23 cellular contexts compared by ENCODE assay signal in genomic region chr1:238119060-238119459, GRCh38.
"Had no signal": no experiment of that assay in that cellular context is flagged by ENCODE, and none has a peak within 500 bp of the region (broad histone marks: within the 10 kb centered on the region; RNA-seq: fewer than 3 reads in every experiment).

No MANE protein-coding gene starts in this region.

- H3K4me3 ChIP-seq: heart right ventricle, ovary, right lobe of liver, testis had no signal

- FAIRE-seq: bronchial epithelial cell, small intestine had no signal

- ATAC-seq: activated CD4-positive, alpha-beta T cell treated with anti-CD3 and anti-CD28 coated beads for 36 hours; activated naive CD4-positive, alpha-beta T cell treated with anti-CD3 and anti-CD28 coated beads, Interleukin-2, amount 50 U/mL, for 72 hours; esophagus mucosa; heart right ventricle; left cardiac atrium; naive thymus-derived CD8-positive, alpha-beta T cell; WTC11 had no signal

- H3K9me3 ChIP-seq: ovary, right lobe of liver, testis had no signal

- H3K36me3 ChIP-seq: heart right ventricle, ovary, right lobe of liver had no signal

- H3K4me1 ChIP-seq: heart right ventricle, right lobe of liver, testis had no signal

- H3K27me3 Mint-ChIP-seq: activated CD4-positive, alpha-beta T cell treated with anti-CD3 and anti-CD28 coated beads for 36 hours; naive thymus-derived CD8-positive, alpha-beta T cell; type B pancreatic cell had no signal

- H3K27me3 ChIP-seq: heart right ventricle, ovary, right lobe of liver, testis had no signal

- H3K27ac ChIP-seq: heart right ventricle, ovary, right lobe of liver, testis had no signal

- H3K4me3 Mint-ChIP-seq: activated CD4-positive, alpha-beta T cell treated with anti-CD3 and anti-CD28 coated beads for 36 hours; activated T-helper 1 cell treated with anti-CD3 and anti-CD28 coated beads, Interleukin-12 subunit alpha, Interleukin-12 subunit beta, Interleukin-2, Interleukin-4 antibody, amounts not matched to agents 30 ng/mL and 10 ng/mL and 1 ng/mL, durations not matched to agents 14 hours and 24 hours and 36 hours; naive thymus-derived CD8-positive, alpha-beta T cell; type B pancreatic cell; WTC11 had no signal

- H3K4me1 Mint-ChIP-seq: activated CD4-positive, alpha-beta T cell treated with anti-CD3 and anti-CD28 coated beads for 36 hours; naive thymus-derived CD8-positive, alpha-beta T cell had no signal

- H3K36me3 Mint-ChIP-seq: activated naive CD4-positive, alpha-beta T cell treated with anti-CD3 and anti-CD28 coated beads, Interleukin-2, amount 50 U/mL, for 72 hours; naive thymus-derived CD8-positive, alpha-beta T cell; type B pancreatic cell; WTC11 had no signal

- H3K27ac Mint-ChIP-seq: activated CD4-positive, alpha-beta T cell treated with anti-CD3 and anti-CD28 coated beads for 36 hours; activated naive CD4-positive, alpha-beta T cell treated with anti-CD3 and anti-CD28 coated beads, Interleukin-2, amount 50 U/mL, for 72 hours; activated T-helper 1 cell treated with anti-CD3 and anti-CD28 coated beads, Interleukin-12 subunit alpha, Interleukin-12 subunit beta, Interleukin-2, Interleukin-4 antibody, amounts not matched to agents 30 ng/mL and 10 ng/mL and 1 ng/mL, durations not matched to agents 14 hours and 24 hours and 36 hours; naive thymus-derived CD8-positive, alpha-beta T cell; type B pancreatic cell; WTC11 had no signal

- H3K9me3 Mint-ChIP-seq: activated T-helper 1 cell treated with anti-CD3 and anti-CD28 coated beads, Interleukin-12 subunit alpha, Interleukin-12 subunit beta, Interleukin-2, Interleukin-4 antibody, amounts not matched to agents 30 ng/mL and 10 ng/mL and 1 ng/mL, durations not matched to agents 14 hours and 24 hours and 36 hours; type B pancreatic cell had no signal

- DNase-seq: activated CD4-positive, alpha-beta T cell treated with anti-CD3 and anti-CD28 coated beads for 36 hours; activated CD4-positive, alpha-beta T cell treated with anti-CD3 and anti-CD28 coated beads, Interleukin-2, amount 50 U/mL, for 48 hours; activated gamma-delta T cell treated with Interleukin-2 at 50 U/mL for 16 hours; activated T-cell treated with anti-CD3 and anti-CD28 coated beads for 4 hours; cerebellar nuclear complex; cortex of kidney; effector CD4-positive, alpha-beta T cell; heart right ventricle; left cardiac atrium; mesenchymal stem cell; naive thymus-derived CD8-positive, alpha-beta T cell; ovary; right lobe of liver; small intestine; stimulated activated CD4-positive, alpha-beta T cell treated with anti-CD3 and anti-CD28 coated beads, Interleukin-15, amount 100 ng/mL, for 24 hours; stimulated activated CD4-positive, alpha-beta T cell treated with anti-CD3 and anti-CD28 coated beads, Interleukin-2, amount 100 ng/mL, for 48 hours; testis had no signal
